8 cellular contexts compared by ENCODE assay signal in genomic region chr1:35451125-35451528, GRCh38.
DNase-seq lines count a peak whose midpoint lies in the region; ATAC-seq, FAIRE-seq and TF ChIP-seq lines count a peak whose summit lies in the region.

No MANE protein-coding gene starts in this region.

- no peaks in the 10 kb centered on the region for H3K9me3 Mint-ChIP-seq in activated B cell treated with CpG ODN at 0.5 μM for 24 hours

- no TSS peak for BruUV-seq in mammary epithelial cell (replicated peaks; lab: Mats Ljungman, UMichigan)

- POLR2A ChIA-PET in AG04450 (lab: Yijun Ruan, JAX): interaction anchor here (0.6 to 1.7 kb wide), 4 partner anchors 81 to 147 kb away, joined by 3 to 12 read pairs (median 6); partner anchors contain the start of genes KIAA0319L and NCDN
- POLR2A ChIA-PET in activated B cell treated with CpG ODN at 0.5 μM for 24 hours (lab: Charles Lee): interaction anchor here (0.5 to 1.0 kb wide), 3 partner anchors 114 to 379 kb away, joined by 3 to 4 read pairs (median 3); no protein-coding TSS in a partner anchor

- H3K27ac Mint-ChIP-seq in activated B cell treated with CpG ODN at 0.5 μM for 24 hours: no peak overlapping the region

- no peak overlapping the region for H3K4me3 Mint-ChIP-seq in activated B cell treated with CpG ODN at 0.5 μM for 24 hours

- peaks cover 2% of the 10 kb centered on the region for H4K20me1 ChIP-seq in mammary epithelial cell (ENCODE audit: insufficient read depth, low read length)

- H3K79me2 ChIP-seq in mammary epithelial cell (ENCODE audit: insufficient read depth, low read length): no peaks in the 10 kb centered on the region

- H3K27me3 ChIP-seq in AG04450 (ENCODE audit: control insufficient read depth, insufficient read depth, low read length) (no peaks in the 10 kb centered on the region), mammary epithelial cell (ENCODE audit: insufficient read depth, low read length) (peaks cover 2% of the 10 kb centered on the region)

- in situ Hi-C loops in mammary epithelial cell (cut with MboI; ENCODE audit: low sequenced_read_pairs in 2 of 2): loop anchor here (5.0 to 10.0 kb wide), 2 partner anchors 111 to 274 kb away; no protein-coding TSS in a partner anchor

- DNase-seq in AG04450 (ENCODE audit: low read depth, low spot score) (peak; percentile 51), GM18507 (ENCODE audit: extremely low spot score, insufficient read length, low read depth) (peak; percentile 37), NCI-H2107 (lab: John Stamatoyannopoulos, UW) (peak; percentile 44), activated B cell treated with CpG ODN at 0.5 μM for 24 hours (peak; percentile 48), mammary epithelial cell (peak; percentile 59), kidney glomerular epithelial cell (lab: John Stamatoyannopoulos, UW) (peak; percentile 62)
- peak; percentile 84 to 86 for DNase-seq in stimulated activated CD4-positive, alpha-beta T cell treated with anti-CD3 and anti-CD28 coated beads, Interleukin-2, amount 100 ng/mL, for 24 hours

- peak; percentile 87 for ATAC-seq in activated B cell treated with CpG ODN at 0.5 μM for 24 hours (ENCODE audit: low read depth)
- ATAC-seq in HG03432 (IDR thresholded peaks at IDR 0.05; ENCODE audit: unreplicated experiment): no peak

- peaks cover 29% of the 10 kb centered on the region for H3K4me1 ChIP-seq in mammary epithelial cell (ENCODE audit: insufficient read depth, low read length)

- TF ChIP-seq CTCF in AG04450 (IDR thresholded peaks at IDR 0.05; ENCODE audit: low read depth, low read length) (peak; percentile 89), activated B cell treated with CpG ODN at 0.5 μM for 24 hours (IDR thresholded peaks at IDR 0.05) (no peak), mammary epithelial cell (conservative IDR thresholded peaks at IDR 0.05 in 1 of 2, IDR thresholded peaks at IDR 0.05 in 1 of 2; ENCODE audit: extremely low read depth in 1 of 2, insufficient read depth in 1 of 2, low read depth in 1 of 2, low read length in 2 of 2) (peak; percentile 88 to 91)

- WGBS in mammary epithelial cell (ENCODE audit: low coverage, missing lambda C conversion rate): 3% methylated on average over 3 of the region's 3 CpGs

- peak overlapping the region; percentile 87 for H3K27ac ChIP-seq in AG04450 (ENCODE audit: low read depth, low read length)
- no peak overlapping the region for H3K27ac ChIP-seq in mammary epithelial cell (ENCODE audit: insufficient read depth, low read depth, low read length)

- intact Hi-C loops in activated B cell treated with CpG ODN at 0.5 μM for 24 hours (cut with micrococcal nuclease): loop anchor here (1.0 to 2.0 kb wide), 6 partner anchors 94 to 323 kb away; partner anchors contain the start of genes KIAA0319L and NCDN
- intact Hi-C loops in mammary epithelial cell (cut with micrococcal nuclease): loop anchor here (1.0 kb wide), 3 partner anchors 113 to 323 kb away; partner anchors contain the start of gene C1orf216

- no peaks in the 10 kb centered on the region for H3K27me3 Mint-ChIP-seq in activated B cell treated with CpG ODN at 0.5 μM for 24 hours

- CTCF ChIA-PET in AG04450 (lab: Charles Lee): interaction anchor here (0.5 to 9.6 kb wide), 46 partner anchors 8 to 352 kb away, joined by 3 to 220 read pairs (median 6); partner anchors contain the start of genes CLSPN, KIAA0319L and NCDN
- CTCF ChIA-PET in activated B cell treated with CpG ODN at 0.5 μM for 24 hours (lab: Charles Lee): interaction anchor here (0.6 to 6.9 kb wide), 29 partner anchors 9 to 326 kb away, joined by 3 to 101 read pairs (median 4); partner anchors contain the start of genes KIAA0319L and NCDN
- CTCF ChIA-PET in mammary epithelial cell (lab: Charles Lee; ENCODE audit: low non-redundant PET): interaction anchor here (0.6 to 2.2 kb wide), 6 partner anchors 9 to 279 kb away, joined by 3 to 13 read pairs (median 3); no protein-coding TSS in a partner anchor

- no peak overlapping the region for H3K4me2 ChIP-seq in mammary epithelial cell (ENCODE audit: insufficient read depth, low read depth, low read length)

- peak; percentile 93 for FAIRE-seq in GM18507 (lab: Jason Lieb, UNC)

- H3K9me3 ChIP-seq in AG04450 (ENCODE audit: control insufficient read depth, insufficient read depth, low read length) (no peaks in the 10 kb centered on the region), mammary epithelial cell (replicated peaks; ENCODE audit: insufficient read depth, low read length) (no peaks in the 10 kb centered on the region)

- no peak overlapping the region for H3K9ac ChIP-seq in mammary epithelial cell (ENCODE audit: insufficient read depth, low read length)

- peaks cover 44% of the 10 kb centered on the region for H3K36me3 Mint-ChIP-seq in activated B cell treated with CpG ODN at 0.5 μM for 24 hours (ENCODE audit: low read depth)

- H2AFZ ChIP-seq in mammary epithelial cell (ENCODE audit: low read depth, low read length): no peak overlapping the region

- dilution Hi-C loops in mammary epithelial cell (cut with HindIII; ENCODE audit: low sequenced_read_pairs): no loop called here

- peaks cover 3% of the 10 kb centered on the region for H3K36me3 ChIP-seq in mammary epithelial cell (ENCODE audit: insufficient read depth, low read length)

- no peaks in the 10 kb centered on the region for H3K4me1 Mint-ChIP-seq in activated B cell treated with CpG ODN at 0.5 μM for 24 hours

- H3K4me3 ChIP-seq in AG04450 (ENCODE audit: low read depth, low read length) (no peak overlapping the region), mammary epithelial cell (replicated peaks in 1 of 3; ENCODE audit: insufficient read depth in 1 of 3, low read depth in 2 of 3, low read length in 3 of 3) (no peak overlapping the region)
